7 cellular contexts compared by ENCODE assay signal in the genomic region with DNA sequence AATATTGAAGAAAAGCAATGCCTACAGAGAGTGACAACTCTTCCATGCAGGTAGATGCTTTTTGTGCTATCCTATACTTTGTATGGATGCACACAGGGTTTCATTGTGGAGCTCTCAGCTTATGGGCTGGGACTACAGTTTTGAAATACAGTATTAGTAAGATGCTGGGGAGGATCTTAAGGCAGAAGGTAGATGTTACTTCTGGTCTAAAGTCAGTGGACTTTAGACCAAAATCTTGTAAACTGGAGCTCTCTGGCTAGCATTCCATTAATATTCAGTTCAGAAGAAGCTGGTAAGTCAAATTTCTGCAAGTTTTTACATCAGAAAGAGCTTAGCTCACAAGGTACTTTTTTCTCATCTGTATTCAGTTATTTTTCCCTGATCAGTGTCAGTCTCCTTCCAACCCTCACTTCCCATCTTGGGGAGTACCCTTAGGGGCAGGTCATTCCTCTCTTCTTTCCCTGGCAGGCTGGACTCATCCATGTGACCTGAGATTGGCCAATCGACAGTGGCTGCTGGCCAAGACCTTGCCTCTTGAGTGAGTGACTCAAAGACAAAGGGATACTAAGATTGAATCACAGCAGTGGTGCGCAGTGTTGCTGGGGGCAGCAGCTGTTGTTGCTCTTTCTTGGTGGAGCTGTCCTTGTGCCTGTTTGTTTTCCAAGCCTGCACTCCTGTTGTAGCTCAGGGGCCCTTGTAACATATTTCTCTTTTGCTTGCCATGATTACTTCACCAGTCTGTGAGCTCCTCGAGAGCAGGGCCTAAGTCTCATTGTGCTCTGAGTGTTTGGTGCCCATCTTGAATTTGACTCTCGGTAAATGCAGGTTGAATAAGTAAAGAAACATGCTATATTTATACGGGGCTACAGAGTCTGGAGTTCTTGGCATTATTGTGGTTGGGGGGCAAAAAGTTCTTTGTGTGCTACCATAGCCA. TPM values are rescaled to one million over a fixed set of nuclear protein-coding genes. Genes with fewer than 3 reads are reported as not detected.
DNase-seq lines count a peak whose midpoint lies in the region; ATAC-seq and TF ChIP-seq lines count a peak whose summit lies in the region.

No MANE protein-coding gene starts in this region.

- peak overlapping the region; percentile 82 to 85 for H3K4me3 Mint-ChIP-seq in effector memory CD8-positive, alpha-beta T cell

- no peaks in the 10 kb centered on the region for H3K9me3 Mint-ChIP-seq in effector memory CD8-positive, alpha-beta T cell

- no peak for ATAC-seq in effector memory CD8-positive, alpha-beta T cell (replicated peaks)
- ATAC-seq in HG02884 (IDR thresholded peaks at IDR 0.05; ENCODE audit: unreplicated experiment): no peak

- H3K27me3 Mint-ChIP-seq in effector memory CD8-positive, alpha-beta T cell: no peaks in the 10 kb centered on the region

- H3K36me3 Mint-ChIP-seq in effector memory CD8-positive, alpha-beta T cell (ENCODE audit: insufficient read depth): peaks cover 42% of the 10 kb centered on the region

- in situ Hi-C loops in GM13977 (cut with MboI; ENCODE audit: low pct_unique_long_range_greater_than_20kb, low sequenced_read_pairs, unreplicated experiment): no loop called here

- no peak for TF ChIP-seq CTCF in GM13977 (IDR thresholded peaks at IDR 0.05; ENCODE audit: extremely low read depth, insufficient read depth, missing control alignments)

- peak; percentile 38 for DNase-seq in GM13977 (ENCODE audit: low spot score)
- peak; percentile 63 for DNase-seq in NCI-H2029 (lab: John Stamatoyannopoulos, UW)
- DNase-seq in activated CD4-positive, alpha-beta T cell treated with anti-CD3 and anti-CD28 coated beads for 48 hours: peak; percentile 72
- DNase-seq in effector memory CD8-positive, alpha-beta T cell: peak in 2 of 3 experiments; percentile 5 to 15
- peak; percentile 32 to 99 for DNase-seq in lung microvascular endothelial cell (ENCODE audit: low read depth in 2 of 2)
- DNase-seq in stimulated activated CD4-positive, alpha-beta T cell treated with anti-CD3 and anti-CD28 coated beads, TNF-alpha, amount 100 ng/mL, for 24 hours (ENCODE audit: low read depth in 3 of 3): peak; percentile 17 to 41 (median 21)

- peak overlapping the region; percentile 98 to 100 for H3K27ac Mint-ChIP-seq in effector memory CD8-positive, alpha-beta T cell

- peaks cover 51 to 54% of the 10 kb centered on the region in 2 donors for H3K4me1 Mint-ChIP-seq in effector memory CD8-positive, alpha-beta T cell (ENCODE audit: low read depth in 2 of 2)

RNA-seq across cellular contexts. Expression of a gene that starts 2.8 kb away (rescaled TPM):
- total RNA-seq in lung microvascular endothelial cell: 17.9 and 20.6 TPM in 2 replicates

RNA-seq across cellular contexts. Expression of a gene that starts 26.9 kb away (rescaled TPM):
- 231 and 313 TPM in 2 replicates for total RNA-seq in lung microvascular endothelial cell

Comparison
In these comparisons a context has a peak if more than half of its experiments do, and no peak if none do; other contexts are left out.
1. DNase-seq: peak in every context shown above with its lines; median percentile 72 in activated CD4-positive, alpha-beta T cell treated with anti-CD3 and anti-CD28 coated beads for 48 hours; 66 in lung microvascular endothelial cell; 63 in NCI-H2029; 38 in GM13977; 21 in stimulated activated CD4-positive, alpha-beta T cell treated with anti-CD3 and anti-CD28 coated beads, TNF-alpha, amount 100 ng/mL, for 24 hours; 10 in effector memory CD8-positive, alpha-beta T cell.